In the genomic region with DNA sequence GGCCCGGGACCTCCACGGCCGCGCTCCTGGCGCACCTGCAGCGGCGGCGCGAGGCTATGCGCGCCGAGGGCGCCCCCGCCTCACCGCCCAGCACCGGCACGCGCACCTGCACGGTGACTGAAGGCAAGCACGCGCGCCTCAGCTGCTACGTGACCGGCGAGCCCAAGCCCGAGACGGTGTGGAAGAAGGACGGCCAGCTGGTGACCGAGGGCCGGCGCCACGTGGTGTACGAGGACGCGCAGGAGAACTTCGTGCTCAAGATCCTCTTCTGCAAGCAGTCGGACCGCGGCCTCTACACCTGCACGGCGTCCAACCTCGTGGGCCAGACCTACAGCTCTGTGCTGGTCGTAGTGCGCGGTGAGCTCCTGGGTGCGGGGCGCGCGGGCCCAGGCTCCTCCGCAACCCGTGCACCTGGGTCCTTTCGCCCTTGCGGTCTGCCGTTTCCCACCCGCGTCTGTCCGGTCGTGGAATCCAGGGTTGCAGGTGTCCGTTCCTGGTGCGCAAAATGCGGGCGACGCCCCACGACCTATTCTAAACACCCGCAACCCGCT, we compare ENCODE assay signal across 2 cellular contexts.
TF ChIP-seq lines count a peak whose summit lies in the region.

No MANE protein-coding gene starts in this region.

TF ChIP-seq in SK-N-SH, 30 proteins besides CTCF, POLR2A, EP300 and RAD21 (continued from another document):
- TF ChIP-seq YY1 (IDR thresholded peaks at IDR 0.05; ENCODE audit: low read depth): no peak
- TF ChIP-seq TCF12 (IDR thresholded peaks at IDR 0.05): no peak
- TF ChIP-seq, protein P1, sequence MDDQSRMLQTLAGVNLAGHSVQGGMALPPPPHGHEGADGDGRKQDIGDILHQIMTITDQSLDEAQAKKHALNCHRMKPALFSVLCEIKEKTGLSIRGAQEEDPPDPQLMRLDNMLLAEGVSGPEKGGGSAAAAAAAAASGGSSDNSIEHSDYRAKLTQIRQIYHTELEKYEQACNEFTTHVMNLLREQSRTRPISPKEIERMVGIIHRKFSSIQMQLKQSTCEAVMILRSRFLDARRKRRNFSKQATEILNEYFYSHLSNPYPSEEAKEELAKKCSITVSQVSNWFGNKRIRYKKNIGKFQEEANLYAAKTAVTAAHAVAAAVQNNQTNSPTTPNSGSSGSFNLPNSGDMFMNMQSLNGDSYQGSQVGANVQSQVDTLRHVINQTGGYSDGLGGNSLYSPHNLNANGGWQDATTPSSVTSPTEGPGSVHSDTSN (IDR thresholded peaks at IDR 0.05): no peak
- no peak for TF ChIP-seq USF2 (IDR thresholded peaks at IDR 0.05; ENCODE audit: borderline replicate concordance, low read depth, low read length)
- no peak for TF ChIP-seq MEF2A (IDR thresholded peaks at IDR 0.05; ENCODE audit: borderline replicate concordance, low read depth)
- TF ChIP-seq SMC3 (IDR thresholded peaks at IDR 0.05; ENCODE audit: low read depth, low read length): no peak
- TF ChIP-seq FOXM1 (IDR thresholded peaks at IDR 0.05; ENCODE audit: low read depth): no peak
- TF ChIP-seq IRF3 (IDR thresholded peaks at IDR 0.05; ENCODE audit: low read depth, low read length): no peak
- TF ChIP-seq RCOR1 (IDR thresholded peaks at IDR 0.05; ENCODE audit: low read length): no peak

TF ChIP-seq in SK-N-SH treated with all-trans-retinoic acid at 6 μM for 48 hours, 23 proteins besides CTCF, POLR2A, EP300 and RAD21 (continued from another document):
- TF ChIP-seq TSHZ2 (CRISPR knock-in tag; IDR thresholded peaks at IDR 0.05) (no peak), SNAI2 (CRISPR knock-in tag; IDR thresholded peaks at IDR 0.05) (no peak), TOX (CRISPR knock-in tag; IDR thresholded peaks at IDR 0.05; ENCODE audit: borderline replicate concordance) (no peak), ZFP30 (CRISPR knock-in tag; IDR thresholded peaks at IDR 0.05) (no peak), ZNF8 (CRISPR knock-in tag; IDR thresholded peaks at IDR 0.05) (no peak), BACH2 (CRISPR knock-in tag; IDR thresholded peaks at IDR 0.05; ENCODE audit: borderline replicate concordance) (no peak), GLIS3 (CRISPR knock-in tag; IDR thresholded peaks at IDR 0.05) (no peak)
- TF ChIP-seq, protein P2, sequence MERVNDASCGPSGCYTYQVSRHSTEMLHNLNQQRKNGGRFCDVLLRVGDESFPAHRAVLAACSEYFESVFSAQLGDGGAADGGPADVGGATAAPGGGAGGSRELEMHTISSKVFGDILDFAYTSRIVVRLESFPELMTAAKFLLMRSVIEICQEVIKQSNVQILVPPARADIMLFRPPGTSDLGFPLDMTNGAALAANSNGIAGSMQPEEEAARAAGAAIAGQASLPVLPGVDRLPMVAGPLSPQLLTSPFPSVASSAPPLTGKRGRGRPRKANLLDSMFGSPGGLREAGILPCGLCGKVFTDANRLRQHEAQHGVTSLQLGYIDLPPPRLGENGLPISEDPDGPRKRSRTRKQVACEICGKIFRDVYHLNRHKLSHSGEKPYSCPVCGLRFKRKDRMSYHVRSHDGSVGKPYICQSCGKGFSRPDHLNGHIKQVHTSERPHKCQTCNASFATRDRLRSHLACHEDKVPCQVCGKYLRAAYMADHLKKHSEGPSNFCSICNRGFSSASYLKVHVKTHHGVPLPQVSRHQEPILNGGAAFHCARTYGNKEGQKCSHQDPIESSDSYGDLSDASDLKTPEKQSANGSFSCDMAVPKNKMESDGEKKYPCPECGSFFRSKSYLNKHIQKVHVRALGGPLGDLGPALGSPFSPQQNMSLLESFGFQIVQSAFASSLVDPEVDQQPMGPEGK (CRISPR knock-in tag; IDR thresholded peaks at IDR 0.05; ENCODE audit: borderline replicate concordance): no peak
- TF ChIP-seq, protein P3, sequence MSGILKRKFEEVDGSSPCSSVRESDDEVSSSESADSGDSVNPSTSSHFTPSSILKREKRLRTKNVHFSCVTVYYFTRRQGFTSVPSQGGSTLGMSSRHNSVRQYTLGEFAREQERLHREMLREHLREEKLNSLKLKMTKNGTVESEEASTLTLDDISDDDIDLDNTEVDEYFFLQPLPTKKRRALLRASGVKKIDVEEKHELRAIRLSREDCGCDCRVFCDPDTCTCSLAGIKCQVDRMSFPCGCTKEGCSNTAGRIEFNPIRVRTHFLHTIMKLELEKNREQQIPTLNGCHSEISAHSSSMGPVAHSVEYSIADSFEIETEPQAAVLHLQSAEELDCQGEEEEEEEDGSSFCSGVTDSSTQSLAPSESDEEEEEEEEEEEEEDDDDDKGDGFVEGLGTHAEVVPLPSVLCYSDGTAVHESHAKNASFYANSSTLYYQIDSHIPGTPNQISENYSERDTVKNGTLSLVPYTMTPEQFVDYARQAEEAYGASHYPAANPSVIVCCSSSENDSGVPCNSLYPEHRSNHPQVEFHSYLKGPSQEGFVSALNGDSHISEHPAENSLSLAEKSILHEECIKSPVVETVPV (CRISPR knock-in tag; IDR thresholded peaks at IDR 0.05): no peak
